ENCODE assay signal across 1 cellular context in the genomic region with DNA sequence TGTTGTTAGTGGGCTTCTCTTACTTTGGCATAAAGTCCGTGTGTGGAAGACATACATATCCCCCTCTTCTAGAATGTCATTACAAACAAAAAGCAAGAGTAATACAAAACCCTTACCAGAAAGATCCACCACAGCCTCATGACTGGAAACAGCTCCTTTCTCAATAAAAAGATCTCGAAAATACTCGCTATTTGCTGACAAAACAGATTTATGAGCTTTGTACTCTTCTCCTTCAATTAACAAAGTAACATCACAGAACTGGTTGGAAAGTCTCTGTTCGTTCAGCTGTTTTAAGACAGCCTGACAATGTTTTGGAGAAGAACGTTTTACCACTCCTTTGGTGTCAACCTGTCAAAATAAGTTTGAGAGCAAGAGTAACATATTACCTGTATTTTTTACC.
A peak's percentile ranks its signal among the peaks of the same experiment; 100 is the strongest.
TF ChIP-seq lines count a peak whose summit lies in the region.

No MANE protein-coding gene starts in this region.

TF ChIP-seq in K562, 482 proteins besides CTCF, POLR2A, EP300 and RAD21:
- peak; percentile 41 for TF ChIP-seq MAFF (IDR thresholded peaks at IDR 0.05; ENCODE audit: low read length)
- TF ChIP-seq MYNN (IDR thresholded peaks at IDR 0.05), result no peak
- TF ChIP-seq MYNN (CRISPR knock-in tag; IDR thresholded peaks at IDR 0.05), result no peak
- peak; percentile 65 for TF ChIP-seq ZNF316 (IDR thresholded peaks at IDR 0.05)
- peak; percentile 61 for TF ChIP-seq C11orf30 (IDR thresholded peaks at IDR 0.05; ENCODE audit: low read depth)
